9 cellular contexts compared by ENCODE assay signal in genomic region chr3:146326875-146327543, GRCh38.
DNase-seq lines count a peak whose midpoint lies in the region; ATAC-seq and TF ChIP-seq lines count a peak whose summit lies in the region.
"Had no signal": no experiment of that assay in that cellular context is flagged by ENCODE, and none has a peak within 500 bp of the region (broad histone marks: within the 10 kb centered on the region; RNA-seq: fewer than 3 reads in every experiment).

No MANE protein-coding gene starts in this region.

- TF ChIP-seq CTCF in cardiac fibroblast (IDR thresholded peaks at IDR 0.05; ENCODE audit: low read depth, low read length), result peak; percentile 36
- peak; percentile 58 for TF ChIP-seq CTCF in lower lobe of right lung (IDR thresholded peaks at IDR 0.05)

- H3K9me3 Mint-ChIP-seq in CD4-positive, alpha-beta memory T cell, result peaks cover 0 to 2% (median 0%) of the 10 kb centered on the region in 8 donors
- peaks cover 7% of the 10 kb centered on the region for H3K9me3 Mint-ChIP-seq in natural killer cell treated with Interleukin-12 subunit alpha and Interleukin-12 subunit beta and Interleukin-15 and Interleukin-18, amount 100 ng/mL, for 72 hours

- in situ Hi-C loops in G401 (cut with HindIII; ENCODE audit: low sequenced_read_pairs), result no loop called here

- H3K36me3 Mint-ChIP-seq in CD4-positive, alpha-beta memory T cell, result no peaks in the 10 kb centered on the region
- H3K36me3 Mint-ChIP-seq in natural killer cell treated with Interleukin-12 subunit alpha and Interleukin-12 subunit beta and Interleukin-15 and Interleukin-18, amount 100 ng/mL, for 72 hours, result no peaks in the 10 kb centered on the region

- DNase-seq in G401 (ENCODE audit: low spot score), result peak; percentile 36
- DNase-seq in NCI-H2227 treated with DMSO at 0.1 percent for 48 hours (lab: John Stamatoyannopoulos, UW), result peak; percentile 16
- peak; percentile 89 to 91 for DNase-seq in cardiac fibroblast (ENCODE audit: low read depth in 2 of 2)
- no peak for DNase-seq in lower lobe of right lung
- DNase-seq in CD4-positive, alpha-beta memory T cell, result no peak
- no peak for DNase-seq in stimulated activated naive CD4-positive, alpha-beta T cell treated with Interleukin-2 at 50 U/mL for 16 hours (lab: John Stamatoyannopoulos, UW)
- DNase-seq in natural killer cell treated with Interleukin-12 subunit alpha and Interleukin-12 subunit beta and Interleukin-15 and Interleukin-18, amount 100 ng/mL, for 72 hours (ENCODE audit: low spot score), result no peak

- no peak overlapping the region for H3K27ac Mint-ChIP-seq in CD4-positive, alpha-beta memory T cell
- no peak overlapping the region for H3K27ac Mint-ChIP-seq in natural killer cell treated with Interleukin-12 subunit alpha and Interleukin-12 subunit beta and Interleukin-15 and Interleukin-18, amount 100 ng/mL, for 72 hours

- CTCF ChIA-PET in CD4-positive, alpha-beta memory T cell (lab: Charles Lee; ENCODE audit: partially characterized antibody), result interaction anchor here (1.0 kb wide), 1 partner anchor 138 kb away, joined by 6 read pairs; no protein-coding TSS in a partner anchor

- H3K4me1 Mint-ChIP-seq in CD4-positive, alpha-beta memory T cell, result no peaks in the 10 kb centered on the region
- no peaks in the 10 kb centered on the region for H3K4me1 Mint-ChIP-seq in natural killer cell treated with Interleukin-12 subunit alpha and Interleukin-12 subunit beta and Interleukin-15 and Interleukin-18, amount 100 ng/mL, for 72 hours (ENCODE audit: low read depth in 2 of 2)

- no peak overlapping the region for H3K27ac ChIP-seq in lower lobe of right lung
- no peak overlapping the region for H3K27ac ChIP-seq in CD4-positive, alpha-beta memory T cell (ENCODE audit: low read depth, low read length)
- H3K27ac ChIP-seq: neutrophil had no signal

- intact Hi-C loops in lower lobe of right lung (cut with DNase I), result loop anchor here (10.0 kb wide), 2 partner anchors 112 to 252 kb away; no protein-coding TSS in a partner anchor
- intact Hi-C loops in CD4-positive, alpha-beta memory T cell (cut with micrococcal nuclease), result no loop called here

- H3K27me3 ChIP-seq in lower lobe of right lung (ENCODE audit: low read depth), result no peaks in the 10 kb centered on the region
- H3K27me3 ChIP-seq in CD4-positive, alpha-beta memory T cell (ENCODE audit: insufficient read depth, low read length), result no peaks in the 10 kb centered on the region
- H3K27me3 ChIP-seq: neutrophil had no signal

- H3K4me3 ChIP-seq in cardiac fibroblast (replicated peaks in 1 of 2; ENCODE audit: low read depth in 2 of 2, low read length in 2 of 2) (no peak overlapping the region), lower lobe of right lung (no peak overlapping the region)
- H3K4me3 ChIP-seq in CD4-positive, alpha-beta memory T cell (ENCODE audit: low read length in 2 of 2), result no peak overlapping the region

- no peaks in the 10 kb centered on the region for H3K9me3 ChIP-seq in lower lobe of right lung
- no peaks in the 10 kb centered on the region for H3K9me3 ChIP-seq in CD4-positive, alpha-beta memory T cell (ENCODE audit: control insufficient read depth in 1 of 2, low read length in 2 of 2)
- H3K9me3 ChIP-seq: neutrophil had no signal

- ATAC-seq in lower lobe of right lung (peak; percentile 45 to 76), GM18870 (IDR thresholded peaks at IDR 0.05; ENCODE audit: unreplicated experiment) (no peak)
- no peak for ATAC-seq in natural killer cell treated with Interleukin-12 subunit alpha and Interleukin-12 subunit beta and Interleukin-15 and Interleukin-18, amount 100 ng/mL, for 72 hours

- no peaks in the 10 kb centered on the region for H3K36me3 ChIP-seq in lower lobe of right lung
- H3K36me3 ChIP-seq in CD4-positive, alpha-beta memory T cell (ENCODE audit: insufficient read depth, low read length), result no peaks in the 10 kb centered on the region
- H3K36me3 ChIP-seq: neutrophil had no signal

- peaks cover 0 to 1% of the 10 kb centered on the region in 2 donors for H3K27me3 Mint-ChIP-seq in CD4-positive, alpha-beta memory T cell
- H3K27me3 Mint-ChIP-seq in natural killer cell treated with Interleukin-12 subunit alpha and Interleukin-12 subunit beta and Interleukin-15 and Interleukin-18, amount 100 ng/mL, for 72 hours, result no peaks in the 10 kb centered on the region

- H3K4me3 Mint-ChIP-seq in CD4-positive, alpha-beta memory T cell, result no peak overlapping the region
- H3K4me3 Mint-ChIP-seq in natural killer cell treated with Interleukin-12 subunit alpha and Interleukin-12 subunit beta and Interleukin-15 and Interleukin-18, amount 100 ng/mL, for 72 hours, result no peak overlapping the region

- no peaks in the 10 kb centered on the region for H3K4me1 ChIP-seq in lower lobe of right lung
- H3K4me1 ChIP-seq in CD4-positive, alpha-beta memory T cell (ENCODE audit: insufficient read depth, low read length), result no peaks in the 10 kb centered on the region

- POLR2A ChIA-PET in CD4-positive, alpha-beta memory T cell (lab: Charles Lee; ENCODE audit: partially characterized antibody), result interaction anchor here (0.9 kb wide), 1 partner anchor 13 kb away, joined by 3 read pairs; no protein-coding TSS in a partner anchor

Comparison
In these comparisons a context has a peak if more than half of its experiments do, and no peak if none do; other contexts are left out.
1. DNase-seq: peak in G401 (single experiment), NCI-H2227 treated with DMSO at 0.1 percent for 48 hours (single experiment) and cardiac fibroblast (2 of 2); none in lower lobe of right lung (single experiment), CD4-positive, alpha-beta memory T cell (0 of 5), stimulated activated naive CD4-positive, alpha-beta T cell treated with Interleukin-2 at 50 U/mL for 16 hours (single experiment) and natural killer cell treated with Interleukin-12 subunit alpha and Interleukin-12 subunit beta and Interleukin-15 and Interleukin-18, amount 100 ng/mL, for 72 hours (single experiment).
2. ATAC-seq: peak in lower lobe of right lung (2 of 2); none in GM18870 (single experiment) and natural killer cell treated with Interleukin-12 subunit alpha and Interleukin-12 subunit beta and Interleukin-15 and Interleukin-18, amount 100 ng/mL, for 72 hours (0 of 2).